ENCODE assay signal across 23 cellular contexts in the genomic region with DNA sequence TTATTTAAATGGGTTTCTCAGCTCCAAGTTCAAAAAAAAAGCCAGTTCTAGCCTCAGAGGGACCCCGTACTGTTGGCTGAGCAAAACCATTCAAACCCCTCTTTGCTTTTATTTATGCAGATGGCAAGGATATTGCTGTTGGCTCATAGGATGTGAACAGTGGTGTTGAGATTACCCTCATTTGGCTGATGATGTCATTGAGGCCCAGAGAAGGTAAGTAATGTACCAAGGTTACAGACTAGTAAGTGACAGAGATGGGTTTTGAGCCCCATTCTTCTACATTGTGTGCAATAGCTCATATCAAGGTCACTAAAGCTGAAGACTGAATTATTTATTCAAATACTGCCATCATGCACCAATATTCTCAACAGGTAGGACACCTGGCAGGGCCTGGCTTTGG.
"Had no signal": no experiment of that assay in that cellular context is flagged by ENCODE, and none has a peak within 500 bp of the region (broad histone marks: within the 10 kb centered on the region; RNA-seq: fewer than 3 reads in every experiment).

No MANE protein-coding gene starts in this region.

- H3K4me3 Mint-ChIP-seq: effector memory CD8-positive, alpha-beta T cell; naive thymus-derived CD4-positive, alpha-beta T cell; nephron; neural progenitor cell; stimulated activated memory B cell treated with anti-CD40 and anti-IgM and Interleukin-4, amounts not matched to agents 10 μg/mL and 1 μg/mL and 100 μg/mL, for 72 hours had no signal

- H3K36me3 ChIP-seq: colonic mucosa, neural progenitor cell, transverse colon, upper lobe of right lung, uterus had no signal

- H3K27me3 ChIP-seq: colonic mucosa, neural progenitor cell, spleen, testis, transverse colon, upper lobe of right lung, uterus had no signal

- DNase-seq: colonic mucosa; effector memory CD8-positive, alpha-beta T cell; head of caudate nucleus; left ventricle myocardium superior; mesenchymal stem cell; midbrain; naive thymus-derived CD4-positive, alpha-beta T cell; nucleus accumbens; posterior cingulate gyrus; psoas muscle; right cardiac atrium; stimulated activated CD4-positive, alpha-beta T cell treated with anti-CD3 and anti-CD28 coated beads, Interleukin-4, amount 100 ng/mL, for 4 hours; stimulated activated naive CD8-positive, alpha-beta T cell treated with anti-CD3 and anti-CD28 coated beads, Interleukin-15, Interleukin-2, amounts not matched to agents 100 U/mL and 50 U/mL, for 24 hours; substantia nigra; testis; transverse colon; upper lobe of right lung; uterus had no signal

- H3K27ac ChIP-seq: colonic mucosa, neural progenitor cell, psoas muscle, testis, transverse colon, upper lobe of right lung, uterus had no signal

- H3K4me2 ChIP-seq: neural progenitor cell had no signal

- ATAC-seq: effector memory CD8-positive, alpha-beta T cell; left ventricle myocardium superior; naive thymus-derived CD4-positive, alpha-beta T cell; psoas muscle; right cardiac atrium; stimulated activated memory B cell treated with anti-CD40 and anti-IgM and Interleukin-4, amounts not matched to agents 10 μg/mL and 1 μg/mL and 100 μg/mL, for 72 hours; stimulated activated naive CD8-positive, alpha-beta T cell treated with anti-CD3 and anti-CD28 coated beads, Interleukin-15, Interleukin-2, amounts not matched to agents 100 U/mL and 50 U/mL, for 24 hours; upper lobe of right lung had no signal

- H3K27ac Mint-ChIP-seq: nephron, neural progenitor cell had no signal

- H2AFZ ChIP-seq: neural progenitor cell had no signal

- H3K9ac ChIP-seq: neural progenitor cell had no signal

- H3K4me1 ChIP-seq: colonic mucosa, psoas muscle, testis, upper lobe of right lung, uterus had no signal

- H3K9me3 Mint-ChIP-seq: effector memory CD8-positive, alpha-beta T cell; nephron; neural progenitor cell; stimulated activated memory B cell treated with anti-CD40 and anti-IgM and Interleukin-4, amounts not matched to agents 10 μg/mL and 1 μg/mL and 100 μg/mL, for 72 hours had no signal

- H3K4me3 ChIP-seq: colonic mucosa, neural progenitor cell, psoas muscle, skin epidermis, spleen, testis, transverse colon, upper lobe of right lung, uterus had no signal

- H3K27me3 Mint-ChIP-seq: effector memory CD8-positive, alpha-beta T cell had no signal

- H3K9me3 ChIP-seq: colonic mucosa, psoas muscle, spleen, testis, transverse colon, upper lobe of right lung, uterus had no signal
